Comparison of ENCODE assay signal across 23 cellular contexts in genomic region chr10:43068781-43069515, GRCh38.
"Had no signal": no experiment of that assay in that cellular context is flagged by ENCODE, and none has a peak within 500 bp of the region (broad histone marks: within the 10 kb centered on the region; RNA-seq: fewer than 3 reads in every experiment).

No MANE protein-coding gene starts in this region.

- H3K36me3 Mint-ChIP-seq: activated naive CD8-positive, alpha-beta T cell; naive thymus-derived CD4-positive, alpha-beta T cell had no signal

- H3K4me3 ChIP-seq: body of pancreas, coronary artery, dorsolateral prefrontal cortex, gastroesophageal sphincter, right atrium auricular region, tibial nerve had no signal

- H3K9me3 Mint-ChIP-seq: naive thymus-derived CD4-positive, alpha-beta T cell; neural crest cell had no signal

- DNase-seq: activated CD4-positive, alpha-beta T cell treated with anti-CD3 and anti-CD28 coated beads, Interleukin-2, amount 50 U/mL, for 1 hour; activated CD4-positive, CD25-positive, alpha-beta regulatory T cell treated with anti-CD3 and anti-CD28 coated beads, Interleukin-2, amount 50 U/mL, for 72 hours; activated effector memory CD4-positive, alpha-beta T cell treated with Interleukin-2 at 50 U/mL for 16 hours; activated naive CD4-positive, alpha-beta T cell treated with Interleukin-2 at 50 U/mL for 16 hours; anterior cingulate cortex; body of pancreas; cerebellar nuclear complex; dorsolateral prefrontal cortex; effector memory CD4-positive, alpha-beta T cell; erythroblast; hippocampal formation; mammary epithelial cell; naive thymus-derived CD4-positive, alpha-beta T cell; occipital lobe; stimulated activated naive CD4-positive, alpha-beta T cell treated with Interleukin-2 at 50 U/mL for 16 hours; T-helper 17 cell; T1000 had no signal

- H3K27ac ChIP-seq: body of pancreas, coronary artery, dorsolateral prefrontal cortex, gastroesophageal sphincter, right atrium auricular region, tibial nerve had no signal

- H3K36me3 ChIP-seq: gastroesophageal sphincter, right atrium auricular region, tibial nerve had no signal

- H3K4me3 Mint-ChIP-seq: activated naive CD8-positive, alpha-beta T cell; naive thymus-derived CD4-positive, alpha-beta T cell; neural crest cell; T-helper 17 cell had no signal

- H3K27me3 Mint-ChIP-seq: activated naive CD8-positive, alpha-beta T cell had no signal

- H3K27ac Mint-ChIP-seq: activated naive CD8-positive, alpha-beta T cell; naive thymus-derived CD4-positive, alpha-beta T cell; T-helper 17 cell had no signal

- H3K4me1 Mint-ChIP-seq: naive thymus-derived CD4-positive, alpha-beta T cell; T-helper 17 cell had no signal

- H3K9me3 ChIP-seq: body of pancreas, gastroesophageal sphincter, right atrium auricular region, tibial nerve had no signal

- H3K27me3 ChIP-seq: body of pancreas, dorsolateral prefrontal cortex, right atrium auricular region had no signal

- ATAC-seq: body of pancreas, gastroesophageal sphincter, T-helper 17 cell had no signal

- H3K4me1 ChIP-seq: body of pancreas, right atrium auricular region had no signal
